ENCODE assay signal across 12 cellular contexts in genomic region chr1:9753121-9753531, GRCh38.
DNase-seq lines count a peak whose midpoint lies in the region; ATAC-seq and FAIRE-seq lines count a peak whose summit lies in the region.
"Had no signal": no experiment of that assay in that cellular context is flagged by ENCODE, and none has a peak within 500 bp of the region (broad histone marks: within the 10 kb centered on the region; RNA-seq: fewer than 3 reads in every experiment).

No MANE protein-coding gene starts in this region.

- DNase-seq in GM03348 (ENCODE audit: low spot score) (peak; percentile 80), RCC 7860 (ENCODE audit: low spot score) (peak; percentile 12), fibroblast of gingiva (ENCODE audit: low read depth) (peak; percentile 74), retina (peak; percentile 43), 8988T (no peak), T-helper 2 cell (no peak), NCI-H774 (lab: John Stamatoyannopoulos, UW) (no peak)
- DNase-seq: erythroblast, NCI-H748 treated with DMSO at 0.1 percent for 48 hours had no signal

- no peak for ATAC-seq in HG02623 (IDR thresholded peaks at IDR 0.05; ENCODE audit: unreplicated experiment)
- ATAC-seq: HepG2 had no signal

- FAIRE-seq in RCC 7860 (lab: Jason Lieb, UNC) = no peak
- FAIRE-seq: HepG2, TTC549 had no signal

Comparison
In these comparisons a context has a peak if more than half of its experiments do, and no peak if none do; other contexts are left out.
1. DNase-seq: peak in GM03348 (single experiment), RCC 7860 (single experiment), fibroblast of gingiva (single experiment) and retina (single experiment); none in 8988T (single experiment), T-helper 2 cell (0 of 5) and NCI-H774 (single experiment).